In the genomic region with DNA sequence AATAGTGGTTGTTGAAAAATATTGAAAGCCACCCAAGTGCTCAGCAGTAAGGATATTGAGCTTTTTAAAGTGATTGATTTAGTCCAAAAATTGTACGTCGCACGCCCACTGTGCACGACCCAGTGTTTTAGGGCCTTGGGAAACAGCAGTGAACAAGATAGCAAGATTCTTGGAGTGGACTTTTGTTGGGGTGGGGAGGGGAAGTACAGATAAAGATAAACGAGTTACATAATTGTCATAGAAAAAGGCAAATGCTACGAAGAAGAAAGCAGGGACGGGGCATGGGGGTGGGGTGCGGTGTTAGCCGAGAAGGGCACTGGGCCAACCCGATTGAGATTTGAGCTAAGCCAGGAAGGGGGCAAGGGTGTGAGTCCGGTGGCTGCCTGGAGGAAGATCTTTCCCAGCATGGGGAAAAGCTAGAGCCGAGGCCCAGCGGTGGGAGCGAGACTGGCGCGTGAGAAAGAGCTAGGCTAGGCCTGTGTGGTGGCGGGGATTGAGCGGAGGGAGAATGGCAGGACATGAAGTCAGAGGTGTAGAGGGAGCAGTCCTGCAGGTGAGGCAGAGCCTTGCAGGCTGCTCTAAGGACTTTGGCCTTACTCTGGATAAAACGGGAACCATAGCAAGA, we compare ENCODE assay signal across 1 cellular context.
TF ChIP-seq lines count a peak whose summit lies in the region.

No MANE protein-coding gene starts in this region.

TF ChIP-seq in endothelial cell of umbilical vein, 7 proteins besides CTCF, POLR2A, EP300 and RAD21 (continued from another document):
- TF ChIP-seq EZH2 (IDR thresholded peaks at IDR 0.05; ENCODE audit: borderline replicate concordance, low read depth, low read length, severe bottlenecking) = no peak
- TF ChIP-seq FOS (IDR thresholded peaks at IDR 0.05; ENCODE audit: borderline replicate concordance, insufficient read depth, low read length) = no peak
- TF ChIP-seq GATA2 (IDR thresholded peaks at IDR 0.05; ENCODE audit: insufficient read depth, insufficient read length, low read depth, low read length) = no peak
- no peak for TF ChIP-seq POLR2AphosphoS5 (IDR thresholded peaks at IDR 0.05; ENCODE audit: insufficient read depth, low read depth, low read length)
